In genomic region chr10:72072639-72073038, GRCh38 we compare ENCODE assay signal across 14 cellular contexts. TPM values are rescaled to one million over a fixed set of nuclear protein-coding genes. Genes with fewer than 3 reads are reported as not detected.
"Had no signal": no experiment of that assay in that cellular context is flagged by ENCODE, and none has a peak within 500 bp of the region (broad histone marks: within the 10 kb centered on the region; RNA-seq: fewer than 3 reads in every experiment).

No MANE protein-coding gene starts in this region.

- H3K9me3 ChIP-seq: gastrocnemius medialis, neutrophil, SJSA1, transverse colon had no signal

- H3K27ac Mint-ChIP-seq: WTC11 had no signal

- H3K4me1 ChIP-seq: gastrocnemius medialis, SJSA1, transverse colon had no signal

- H3K4me3 Mint-ChIP-seq: WTC11 had no signal

- H3K27me3 ChIP-seq: gastrocnemius medialis, heart right ventricle, SJSA1, transverse colon had no signal

- H3K36me3 ChIP-seq: gastrocnemius medialis, neutrophil, SJSA1, transverse colon had no signal

- H3K27ac ChIP-seq: coronary artery, gastrocnemius medialis, neutrophil, SJSA1, transverse colon had no signal

- H3K36me3 Mint-ChIP-seq: WTC11 had no signal

- H3K4me3 ChIP-seq: coronary artery, gastrocnemius medialis, heart right ventricle, SJSA1, transverse colon had no signal

- ATAC-seq: gastrocnemius medialis, heart right ventricle, right cardiac atrium, WTC11 had no signal

- DNase-seq: activated CD4-positive, alpha-beta T cell treated with anti-CD3 and anti-CD28 coated beads for 48 hours; activated gamma-delta T cell; caudate nucleus; effector CD8-positive, alpha-beta T cell; gastrocnemius medialis; heart right ventricle; small intestine; substantia nigra; transverse colon had no signal

RNA-seq across cellular contexts. Expression of gene SPOCK2, which starts 15.7 kb away (rescaled TPM):
- total RNA-seq: SJSA1 had no signal
